ENCODE assay signal across 39 cellular contexts in the genomic region with DNA sequence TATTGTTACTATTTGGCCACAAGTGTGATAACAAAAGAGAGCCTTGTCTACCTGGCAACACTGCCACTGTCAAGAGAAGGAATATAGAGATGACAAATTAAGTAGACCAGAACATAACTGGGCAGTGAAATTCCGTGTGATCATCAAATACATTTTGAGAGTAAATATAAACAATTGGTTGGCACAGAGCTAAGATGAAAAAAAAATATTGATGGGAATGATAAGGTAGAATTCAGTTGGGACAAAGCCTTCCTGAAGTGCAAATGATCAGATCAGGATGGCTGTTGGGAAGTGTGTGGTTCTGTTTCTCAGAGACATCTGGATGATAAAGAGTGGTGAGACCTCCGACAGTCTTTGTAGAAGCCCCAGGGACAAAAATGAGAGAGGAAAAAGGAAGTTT.
"Had no signal": no experiment of that assay in that cellular context is flagged by ENCODE, and none has a peak within 500 bp of the region (broad histone marks: within the 10 kb centered on the region; RNA-seq: fewer than 3 reads in every experiment).

No MANE protein-coding gene starts in this region.

- H3K9me3 ChIP-seq: ascending aorta, Peyer's patch had no signal

- H3K4me1 Mint-ChIP-seq: activated CD4-positive, alpha-beta T cell treated with anti-CD3 and anti-CD28 coated beads, Interleukin-2, amount 10 ng/mL, durations not matched to agents 24 days and 14 days; activated naive CD4-positive, alpha-beta T cell treated with anti-CD3 and anti-CD28 coated beads, Interleukin-2, amount 50 U/mL, for 24 hours; activated naive CD8-positive, alpha-beta T cell treated with anti-CD3 and anti-CD28 coated beads, Interleukin-2, amount 10 ng/mL, durations not matched to agents 7 days and 5 days; central memory CD8-positive, alpha-beta T cell had no signal

- H3K4me3 ChIP-seq: ascending aorta, cardiac muscle cell, Peyer's patch had no signal

- H3K4me1 ChIP-seq: ascending aorta, Peyer's patch had no signal

- DNase-seq: activated CD4-positive, alpha-beta T cell treated with anti-CD3 and anti-CD28 coated beads, Interleukin-2, amount 10 ng/mL, durations not matched to agents 24 days and 14 days; activated CD4-positive, alpha-beta T cell treated with anti-CD3 and anti-CD28 coated beads, Interleukin-2, amount 50 U/mL, for 4 hours; activated CD8-positive, alpha-beta T cell treated with anti-CD3 and anti-CD28 coated beads, Interleukin-2, amount 10 ng/mL, durations not matched to agents 7 days and 5 days; activated gamma-delta T cell; activated naive CD4-positive, alpha-beta T cell treated with Interleukin-2 at 50 U/mL for 16 hours; activated naive CD8-positive, alpha-beta T cell treated with anti-CD3 and anti-CD28 coated beads, Interleukin-2, amount 10 ng/mL, durations not matched to agents 7 days and 5 days; activated T-cell treated with anti-CD3 and anti-CD28 coated beads, Interleukin-2, amount 50 U/mL, for 24 hours; amygdala; Karpas-422; KBM-7; MM.1S; MV-4-11; NCI-H1092 treated with DMSO at 0.1 percent for 48 hours; NCI-H1417; NCI-H146; NCI-H187; NCI-H2029 treated with DMSO at 0.1 percent for 48 hours; NCI-H2107; NCI-H2171; NCI-H510A; NCI-H526; NCI-H748 treated with DMSO at 0.1 percent for 48 hours; NK-92 treated with Interleukin-12 subunit alpha and Interleukin-12 subunit beta, amount 100 ng/mL, for 24 hours; PC-3; Peyer's patch; RPMI8226; SIG-M5; SW 1271; T-helper 1 cell; T-helper 2 cell; T-helper 9 cell; WERI-Rb-1 had no signal

- ATAC-seq: activated CD8-positive, alpha-beta T cell treated with anti-CD3 and anti-CD28 coated beads, Interleukin-2, amount 10 ng/mL, durations not matched to agents 7 days and 5 days; PC-3; Right ventricle myocardium inferior; SK-N-SH treated with all-trans-retinoic acid at 6 μM for 48 hours had no signal

- H3K4me3 Mint-ChIP-seq: activated CD4-positive, alpha-beta T cell treated with anti-CD3 and anti-CD28 coated beads, Interleukin-2, amount 10 ng/mL, durations not matched to agents 24 days and 14 days; activated CD8-positive, alpha-beta T cell treated with anti-CD3 and anti-CD28 coated beads, Interleukin-2, amount 10 ng/mL, durations not matched to agents 7 days and 5 days; activated naive CD4-positive, alpha-beta T cell treated with anti-CD3 and anti-CD28 coated beads, Interleukin-2, amount 50 U/mL, for 24 hours; activated naive CD8-positive, alpha-beta T cell treated with anti-CD3 and anti-CD28 coated beads, Interleukin-2, amount 10 ng/mL, durations not matched to agents 7 days and 5 days; activated T-cell treated with anti-CD3 and anti-CD28 coated beads, Interleukin-2, amount 50 U/mL, for 24 hours; central memory CD8-positive, alpha-beta T cell had no signal

- H3K9me3 Mint-ChIP-seq: activated CD4-positive, alpha-beta T cell treated with anti-CD3 and anti-CD28 coated beads, Interleukin-2, amount 10 ng/mL, durations not matched to agents 24 days and 14 days; activated naive CD4-positive, alpha-beta T cell treated with anti-CD3 and anti-CD28 coated beads, Interleukin-2, amount 50 U/mL, for 24 hours; activated naive CD8-positive, alpha-beta T cell treated with anti-CD3 and anti-CD28 coated beads, Interleukin-2, amount 10 ng/mL, durations not matched to agents 7 days and 5 days; activated T-cell treated with anti-CD3 and anti-CD28 coated beads, Interleukin-2, amount 50 U/mL, for 24 hours; activated T-helper 2 cell treated with anti-CD3 and anti-CD28 coated beads, Interferon-gamma antibody, Interleukin-2, Interleukin-4, amounts not matched to agents 10 μg/mL and 5 μg/mL and 100 μg/mL, durations not matched to agents 14 hours and 24 hours and 36 hours; central memory CD8-positive, alpha-beta T cell had no signal

- H3K27me3 ChIP-seq: ascending aorta, cardiac muscle cell, Peyer's patch had no signal

- H3K36me3 Mint-ChIP-seq: activated naive CD4-positive, alpha-beta T cell treated with anti-CD3 and anti-CD28 coated beads, Interleukin-2, amount 50 U/mL, for 24 hours; activated naive CD8-positive, alpha-beta T cell treated with anti-CD3 and anti-CD28 coated beads, Interleukin-2, amount 10 ng/mL, durations not matched to agents 7 days and 5 days had no signal

- H3K27ac Mint-ChIP-seq: activated CD4-positive, alpha-beta T cell treated with anti-CD3 and anti-CD28 coated beads, Interleukin-2, amount 10 ng/mL, durations not matched to agents 24 days and 14 days; activated CD8-positive, alpha-beta T cell treated with anti-CD3 and anti-CD28 coated beads, Interleukin-2, amount 10 ng/mL, durations not matched to agents 7 days and 5 days; activated naive CD4-positive, alpha-beta T cell treated with anti-CD3 and anti-CD28 coated beads, Interleukin-2, amount 50 U/mL, for 24 hours; activated naive CD8-positive, alpha-beta T cell treated with anti-CD3 and anti-CD28 coated beads, Interleukin-2, amount 10 ng/mL, durations not matched to agents 7 days and 5 days; activated T-cell treated with anti-CD3 and anti-CD28 coated beads, Interleukin-2, amount 50 U/mL, for 24 hours; activated T-helper 2 cell treated with anti-CD3 and anti-CD28 coated beads, Interferon-gamma antibody, Interleukin-2, Interleukin-4, amounts not matched to agents 10 μg/mL and 5 μg/mL and 100 μg/mL, durations not matched to agents 14 hours and 24 hours and 36 hours had no signal

- H3K36me3 ChIP-seq: ascending aorta, cardiac muscle cell, Peyer's patch, WERI-Rb-1 had no signal

- H3K27me3 Mint-ChIP-seq: activated T-cell treated with anti-CD3 and anti-CD28 coated beads, Interleukin-2, amount 50 U/mL, for 24 hours had no signal

- H3K27ac ChIP-seq: ascending aorta, cardiac muscle cell, Peyer's patch, WERI-Rb-1 had no signal
